ENCODE assay signal across 1 cellular context in genomic region chr6:41698350-41698781, GRCh38.
TF ChIP-seq lines count a peak whose summit lies in the region.

No MANE protein-coding gene starts in this region.

TF ChIP-seq in GM12878, 131 proteins besides CTCF, POLR2A, EP300 and RAD21:
- 0 out of 2 replicates have a peak, but pooled peaks have one; percentile 4 for TF ChIP-seq RUNX3 (IDR thresholded peaks at IDR 0.05; ENCODE audit: low read length)
- TF ChIP-seq NFYA (IDR thresholded peaks at IDR 0.05; ENCODE audit: borderline replicate concordance, low read depth, low read length): no peak
- no peak for TF ChIP-seq NFIC (IDR thresholded peaks at IDR 0.05; ENCODE audit: low read depth, low read length)
